ENCODE assay signal across 26 cellular contexts in genomic region chr2:118177318-118177717, GRCh38.
DNase-seq lines count a peak whose midpoint lies in the region; ATAC-seq and TF ChIP-seq lines count a peak whose summit lies in the region.
"Had no signal": no experiment of that assay in that cellular context is flagged by ENCODE, and none has a peak within 500 bp of the region (broad histone marks: within the 10 kb centered on the region; RNA-seq: fewer than 3 reads in every experiment).

No MANE protein-coding gene starts in this region.

- 87 to 100% methylated on average over 2 to 3 of the region's 3 CpGs for WGBS in endodermal cell (ENCODE audit: insufficient coverage in 1 of 2, insufficient read length in 1 of 2), 2 experiments

- H3K36me3 ChIP-seq in endodermal cell (ENCODE audit: control insufficient read depth, insufficient read depth, low read length): no peaks in the 10 kb centered on the region
- no peaks in the 10 kb centered on the region for H3K36me3 ChIP-seq in right atrium auricular region
- H3K36me3 ChIP-seq: BE2C, gastroesophageal sphincter, sigmoid colon, suprapubic skin had no signal

- DNase-seq in activated CD8-positive, alpha-beta memory T cell treated with anti-CD3 and anti-CD28 coated beads, Interleukin-2, amount 50 U/mL, for 48 hours: peak; percentile 62
- no peak for DNase-seq in activated CD8-positive, alpha-beta memory T cell treated with anti-CD3 and anti-CD28 coated beads, Interleukin-2, amount 10 ng/mL, durations not matched to agents 7 days and 5 days
- DNase-seq in A172 (ENCODE audit: low spot score) (peak; percentile 37), HT-29 (ENCODE audit: low spot score) (peak; percentile 13), left lobe of liver (ENCODE audit: low spot score) (peak; percentile 87), endodermal cell (no peak), progenitor cell of endocrine pancreas (ENCODE audit: low spot score, unreplicated experiment) (no peak), right atrium auricular region (ENCODE audit: low spot score) (no peak)
- DNase-seq: ACHN; activated effector memory CD4-positive, alpha-beta T cell treated with Interleukin-2 at 50 U/mL for 16 hours; BE2C; dermis blood vessel endothelial cell; DMS153; GOT3; left cardiac atrium; mesenchymal stem cell; NCI-H1092; NCI-H2029 treated with DMSO at 0.1 percent for 48 hours; NCI-H526; NK-92 treated with Interleukin-12 subunit alpha and Interleukin-12 subunit beta, amount 100 ng/mL, for 24 hours; SHP77 treated with DMSO at 0.1 percent for 48 hours; sigmoid colon had no signal

- H3K27me3 Mint-ChIP-seq in activated CD8-positive, alpha-beta memory T cell treated with anti-CD3 and anti-CD28 coated beads, Interleukin-2, amount 10 ng/mL, durations not matched to agents 7 days and 5 days: peaks cover 6% of the 10 kb centered on the region
- H3K27me3 Mint-ChIP-seq in endodermal cell (ENCODE audit: insufficient read depth): no peaks in the 10 kb centered on the region
- H3K27me3 Mint-ChIP-seq in progenitor cell of endocrine pancreas: peaks cover 24% of the 10 kb centered on the region

- H3K9me3 ChIP-seq in endodermal cell (ENCODE audit: control insufficient read depth, low read length) (no peaks in the 10 kb centered on the region), right atrium auricular region (no peaks in the 10 kb centered on the region)
- H3K9me3 ChIP-seq: BE2C, gastroesophageal sphincter, sigmoid colon, suprapubic skin had no signal

- H3K4me3 Mint-ChIP-seq in activated CD8-positive, alpha-beta memory T cell treated with anti-CD3 and anti-CD28 coated beads, Interleukin-2, amount 10 ng/mL, durations not matched to agents 7 days and 5 days: no peak overlapping the region
- H3K4me3 Mint-ChIP-seq in endodermal cell: no peak overlapping the region
- no peak overlapping the region for H3K4me3 Mint-ChIP-seq in progenitor cell of endocrine pancreas (ENCODE audit: low read depth)
- H3K4me3 Mint-ChIP-seq: central memory CD8-positive, alpha-beta T cell had no signal

- no peak overlapping the region for H3K27ac Mint-ChIP-seq in activated CD8-positive, alpha-beta memory T cell treated with anti-CD3 and anti-CD28 coated beads, Interleukin-2, amount 10 ng/mL, durations not matched to agents 7 days and 5 days
- no peak overlapping the region for H3K27ac Mint-ChIP-seq in endodermal cell
- H3K27ac Mint-ChIP-seq in progenitor cell of endocrine pancreas: no peak overlapping the region

- H3K4me1 ChIP-seq in endodermal cell (ENCODE audit: control insufficient read depth, insufficient read depth, low read length) (peaks cover 6% of the 10 kb centered on the region), right atrium auricular region (no peaks in the 10 kb centered on the region)
- H3K4me1 ChIP-seq: BE2C, gastroesophageal sphincter, sigmoid colon, suprapubic skin had no signal

- TF ChIP-seq CTCF in endodermal cell (conservative IDR thresholded peaks at IDR 0.05): no peak
- no peak for TF ChIP-seq CTCF in progenitor cell of endocrine pancreas (IDR thresholded peaks at IDR 0.05; ENCODE audit: unreplicated experiment)
- TF ChIP-seq CTCF in right atrium auricular region (IDR thresholded peaks at IDR 0.05): no peak

- no peak overlapping the region for H3K27ac ChIP-seq in endodermal cell (ENCODE audit: low read depth, low read length)
- H3K27ac ChIP-seq in right atrium auricular region: no peak overlapping the region
- H3K27ac ChIP-seq: gastroesophageal sphincter, hepatocyte, sigmoid colon, suprapubic skin had no signal

- peaks cover 12% of the 10 kb centered on the region for H3K4me1 Mint-ChIP-seq in activated CD8-positive, alpha-beta memory T cell treated with anti-CD3 and anti-CD28 coated beads, Interleukin-2, amount 10 ng/mL, durations not matched to agents 7 days and 5 days
- peaks cover 20% of the 10 kb centered on the region for H3K4me1 Mint-ChIP-seq in endodermal cell
- H3K4me1 Mint-ChIP-seq in progenitor cell of endocrine pancreas (ENCODE audit: low read depth): peaks cover 3% of the 10 kb centered on the region
- H3K4me1 Mint-ChIP-seq: central memory CD8-positive, alpha-beta T cell had no signal

- CTCF ChIA-PET in activated CD8-positive, alpha-beta memory T cell treated with anti-CD3 and anti-CD28 coated beads, Interleukin-2, amount 10 ng/mL, durations not matched to agents 7 days and 5 days (lab: Charles Lee): interaction anchor here (1.5 to 1.6 kb wide), 2 partner anchors 9 to 131 kb away, joined by 3 to 6 read pairs; no protein-coding TSS in a partner anchor

- H3K9me3 Mint-ChIP-seq in activated CD8-positive, alpha-beta memory T cell treated with anti-CD3 and anti-CD28 coated beads, Interleukin-2, amount 10 ng/mL, durations not matched to agents 7 days and 5 days (ENCODE audit: low read depth): no peaks in the 10 kb centered on the region
- no peaks in the 10 kb centered on the region for H3K9me3 Mint-ChIP-seq in endodermal cell
- H3K9me3 Mint-ChIP-seq in progenitor cell of endocrine pancreas (ENCODE audit: low read depth): no peaks in the 10 kb centered on the region
- H3K9me3 Mint-ChIP-seq: central memory CD8-positive, alpha-beta T cell had no signal

- H3K27me3 ChIP-seq in endodermal cell (ENCODE audit: control insufficient read depth, insufficient read depth, low read length, poor library complexity, severe bottlenecking) (no peaks in the 10 kb centered on the region), right atrium auricular region (no peaks in the 10 kb centered on the region)
- H3K27me3 ChIP-seq: BE2C, hepatocyte, sigmoid colon, suprapubic skin had no signal

- no peak for ATAC-seq in activated CD8-positive, alpha-beta memory T cell treated with anti-CD3 and anti-CD28 coated beads, Interleukin-2, amount 10 ng/mL, durations not matched to agents 7 days and 5 days
- ATAC-seq in left lobe of liver: peak; percentile 82
- ATAC-seq: gastroesophageal sphincter, left cardiac atrium had no signal

- no peak overlapping the region for H3K4me3 ChIP-seq in endodermal cell (ENCODE audit: low read length)
- H3K4me3 ChIP-seq in right atrium auricular region: no peak overlapping the region
- H3K4me3 ChIP-seq: gastroesophageal sphincter, hepatocyte, sigmoid colon, suprapubic skin had no signal

- H3K9ac ChIP-seq in endodermal cell (ENCODE audit: extremely low read depth, low read length, poor library complexity, severe bottlenecking): no peak overlapping the region

- H3K36me3 Mint-ChIP-seq in activated CD8-positive, alpha-beta memory T cell treated with anti-CD3 and anti-CD28 coated beads, Interleukin-2, amount 10 ng/mL, durations not matched to agents 7 days and 5 days: no peaks in the 10 kb centered on the region
- H3K36me3 Mint-ChIP-seq in endodermal cell (ENCODE audit: low read depth): no peaks in the 10 kb centered on the region
- H3K36me3 Mint-ChIP-seq in progenitor cell of endocrine pancreas (ENCODE audit: insufficient read depth): no peaks in the 10 kb centered on the region

Comparison
In these comparisons a context has a peak if more than half of its experiments do, and no peak if none do; other contexts are left out.
1. DNase-seq: peak in activated CD8-positive, alpha-beta memory T cell treated with anti-CD3 and anti-CD28 coated beads, Interleukin-2, amount 50 U/mL, for 48 hours (single experiment), A172 (single experiment), HT-29 (single experiment) and left lobe of liver (single experiment); none in activated CD8-positive, alpha-beta memory T cell treated with anti-CD3 and anti-CD28 coated beads, Interleukin-2, amount 10 ng/mL, durations not matched to agents 7 days and 5 days (single experiment), endodermal cell (single experiment), progenitor cell of endocrine pancreas (single experiment) and right atrium auricular region (single experiment).